ENCODE assay signal across 6 cellular contexts in the genomic region with DNA sequence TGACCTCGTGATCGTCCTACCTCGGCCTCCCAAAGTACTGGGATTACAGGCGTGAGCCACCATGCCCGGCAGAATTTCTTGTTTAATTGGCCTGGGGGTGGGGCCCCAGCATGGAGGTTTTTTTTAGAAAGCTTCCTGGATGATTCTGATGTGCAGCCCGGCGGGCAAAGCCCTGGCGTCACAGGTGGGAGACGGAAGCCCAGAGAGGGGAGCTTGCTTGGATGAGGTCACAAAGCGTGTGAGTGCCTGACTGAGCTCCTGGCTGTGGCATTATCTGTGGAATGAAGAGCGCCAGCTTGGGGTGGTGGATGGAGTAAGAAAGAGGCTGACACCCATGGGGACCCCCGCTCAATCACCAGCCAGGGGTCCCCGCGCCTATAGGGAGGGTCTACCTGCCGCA. TPM values are rescaled to one million over a fixed set of nuclear protein-coding genes. Genes with fewer than 3 reads are reported as not detected.
DNase-seq lines count a peak whose midpoint lies in the region; ATAC-seq and TF ChIP-seq lines count a peak whose summit lies in the region.

No MANE protein-coding gene starts in this region.

- no peak for TF ChIP-seq POLR2A in uterus (IDR thresholded peaks at IDR 0.05)

- H3K27me3 ChIP-seq in left ventricle myocardium inferior (ENCODE audit: low read depth) (no peaks in the 10 kb centered on the region), uterus (no peaks in the 10 kb centered on the region)

- H3K36me3 ChIP-seq in left ventricle myocardium inferior (peaks cover 4% of the 10 kb centered on the region), uterus (no peaks in the 10 kb centered on the region)

- H3K4me1 ChIP-seq in left ventricle myocardium inferior (peaks cover 97% of the 10 kb centered on the region), uterus (peaks cover 0 to 43% of the 10 kb centered on the region in 2 donors)

- intact Hi-C loops in left ventricle myocardium inferior (cut with micrococcal nuclease) = no loop called here
- intact Hi-C loops in left cardiac atrium (cut with DNase I) = no loop called here
- intact Hi-C loops in uterus (cut with DNase I; ENCODE audit: low total_unique reads) = no loop called here

- H3K4me3 ChIP-seq in left ventricle myocardium inferior (peak overlapping the region; percentile 75), uterus (no peak overlapping the region)

- DNase-seq in left ventricle myocardium inferior = no peak
- DNase-seq in left cardiac atrium = no peak
- DNase-seq in kidney glomerular epithelial cell (lab: John Stamatoyannopoulos, UW) = peak; percentile 10
- peak in 1 of 2 donors; percentile 49 for DNase-seq in uterus
- DNase-seq in NCI-H82 (lab: John Stamatoyannopoulos, UW) = no peak

- TF ChIP-seq CTCF in left ventricle myocardium inferior (IDR thresholded peaks at IDR 0.05; ENCODE audit: borderline replicate concordance) = no peak
- TF ChIP-seq CTCF in uterus (IDR thresholded peaks at IDR 0.05) = no peak

- H3K9me3 ChIP-seq in left ventricle myocardium inferior (replicated peaks) (no peaks in the 10 kb centered on the region), uterus (no peaks in the 10 kb centered on the region)

- ATAC-seq in left cardiac atrium = no peak
- no peak for ATAC-seq in GM21447 (IDR thresholded peaks at IDR 0.05; ENCODE audit: unreplicated experiment)

- H3K27ac ChIP-seq in left ventricle myocardium inferior (replicated peaks) (peak overlapping the region; percentile 82), uterus (peak overlapping the region; percentile 96 to 97)

RNA-seq across cellular contexts. Expression of a gene that starts 4.1 kb away (rescaled TPM):
- total RNA-seq in left ventricle myocardium inferior (5.5 TPM), left cardiac atrium (10 to 100 TPM; 10.6 to 20.0 TPM), uterus (10 to 100 TPM in 3 of 4 donors, 1 to 10 TPM in 1; 3.6 to 49.0 (median 19.9) TPM)

RNA-seq across cellular contexts. Expression of a gene that starts 24.6 kb away (rescaled TPM):
- 67.3 TPM for total RNA-seq in left ventricle myocardium inferior
- total RNA-seq in left cardiac atrium = 10 to 100 TPM; 51.0 to 64.3 TPM
- 100 to 1,000 TPM in 1 of 4 donors, 10 to 100 TPM in 2, 1 to 10 TPM in 1; 8.9 to 438 (median 35.3) TPM for total RNA-seq in uterus

RNA-seq across cellular contexts. Expression of a gene that starts 40.7 kb away (rescaled TPM):
- total RNA-seq in left ventricle myocardium inferior (12.5 TPM), left cardiac atrium (10 to 100 TPM; 15.6 to 19.5 TPM), uterus (10 to 100 TPM; 13.8 to 52.1 (median 30.0) TPM)

RNA-seq across cellular contexts. Expression of a gene that starts 50.0 kb away (rescaled TPM):
- total RNA-seq in left ventricle myocardium inferior = 74.2 TPM
- total RNA-seq in left cardiac atrium = 10 to 100 TPM; 44.6 to 48.3 TPM
- total RNA-seq in uterus = 10 to 100 TPM; 13.8 to 44.9 (median 36.4) TPM

RNA-seq across cellular contexts. Expression of a gene that starts 59.9 kb away (rescaled TPM):
- total RNA-seq in left ventricle myocardium inferior (17.2 TPM), left cardiac atrium (10 to 100 TPM; 23.9 to 29.2 TPM), uterus (10 to 100 TPM in 1 of 4 donors, 1 to 10 TPM in 3; 2.9 to 55.8 (median 5.1) TPM)
